12 cellular contexts compared by ENCODE assay signal in the genomic region with DNA sequence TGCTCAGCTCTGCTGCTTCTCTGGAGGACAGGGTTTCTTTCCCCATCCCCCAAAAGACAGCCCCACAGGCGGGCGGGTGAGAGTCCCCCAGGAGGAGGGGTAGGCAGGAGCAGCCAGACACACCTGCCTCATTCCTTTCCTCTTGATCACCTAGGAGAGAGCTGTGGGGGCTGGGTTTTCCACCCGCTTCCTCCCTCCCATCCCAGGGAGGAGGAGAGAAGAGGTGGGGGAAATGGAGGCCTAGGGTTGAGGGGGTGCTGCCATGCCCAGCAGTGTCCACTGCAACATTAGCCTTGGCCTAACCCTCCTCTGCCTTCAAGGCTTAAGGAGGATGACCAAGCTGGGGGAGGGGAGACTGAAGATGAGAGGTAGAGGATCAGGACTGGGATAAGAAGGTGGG. TPM values are rescaled to one million over a fixed set of nuclear protein-coding genes. Genes with fewer than 3 reads are reported as not detected.
DNase-seq lines count a peak whose midpoint lies in the region; ATAC-seq, FAIRE-seq and TF ChIP-seq lines count a peak whose summit lies in the region.
"Had no signal": no experiment of that assay in that cellular context is flagged by ENCODE, and none has a peak within 500 bp of the region (broad histone marks: within the 10 kb centered on the region; RNA-seq: fewer than 3 reads in every experiment).

No MANE protein-coding gene starts in this region.

- peak overlapping the region; percentile 40 to 50; a peak in 3 of 4 replicates for H3K4me2 ChIP-seq in H1 (ENCODE audit: insufficient read depth in 1 of 2, low read depth in 2 of 2, low read length in 2 of 2)

- no peak for TF ChIP-seq RAD21 in H1 (IDR thresholded peaks at IDR 0.05 in 1 of 2, conservative IDR thresholded peaks at IDR 0.05 in 1 of 2; ENCODE audit: low read depth in 2 of 2, low read length in 2 of 2)

- no peak overlapping the region for H4K8ac ChIP-seq in H1 (ENCODE audit: extremely low read depth, insufficient read depth, low read length)

- intact Hi-C loops in activated CD4-positive, alpha-beta T cell treated with anti-CD3 and anti-CD28 coated beads for 36 hours (cut with DNase I, micrococcal nuclease): loop anchor here (5.0 kb wide), 5 partner anchors 238 to 668 kb away; partner anchors contain the start of genes BCS1L (in 1 of the 2), CHPF (in 1 of the 2), GMPPA (in 1 of the 2) and TMEM198 (in 1 of the 2)
- intact Hi-C loops in sciatic nerve (cut with DNase I): no loop called here

- peak overlapping the region; percentile 92 for H3K27ac Mint-ChIP-seq in activated CD4-positive, alpha-beta T cell treated with anti-CD3 and anti-CD28 coated beads for 36 hours

- ATAC-seq in activated CD4-positive, alpha-beta T cell treated with anti-CD3 and anti-CD28 coated beads for 36 hours: no peak
- ATAC-seq in HG03342 (IDR thresholded peaks at IDR 0.05; ENCODE audit: unreplicated experiment) (no peak), sciatic nerve (no peak)
- ATAC-seq: activated CD4-positive, CD25-positive, alpha-beta regulatory T cell treated with anti-CD3 and anti-CD28 coated beads, Interleukin-2, amount 50 U/mL, for 24 hours had no signal

- H3K79me2 ChIP-seq in H1 (ENCODE audit: control insufficient read depth in 1 of 2, insufficient read depth in 2 of 2, low read length in 2 of 2): no peaks in the 10 kb centered on the region

- H3K4me3 ChIP-seq in H1 (ENCODE audit: extremely low read depth in 1 of 4, insufficient read depth in 2 of 4, low read depth in 3 of 4, low read length in 4 of 4): peak overlapping the region in 1 of 4 experiments; percentile 9; a peak in 1 of 8 replicates

- no peak for TF ChIP-seq CTCF in H1 (IDR thresholded peaks at IDR 0.05; ENCODE audit: control extremely low read depth in 1 of 3, insufficient read depth in 1 of 3, low read depth in 1 of 3, low read length in 3 of 3)

- no peak overlapping the region for H4K5ac ChIP-seq in H1 (ENCODE audit: insufficient read length, low read depth, low read length)

- peak overlapping the region; percentile 53 for H3K4me3 Mint-ChIP-seq in activated CD4-positive, alpha-beta T cell treated with anti-CD3 and anti-CD28 coated beads for 36 hours

- 17% methylated on average over 2 of the region's 3 CpGs; no CpG with 5 or more reads in 1 of the 2 experiments for WGBS in H1 (ENCODE audit: extremely low coverage in 1 of 2, insufficient coverage in 1 of 2, insufficient read length in 1 of 2, insufficient replicate concordance in 2 of 2, low coverage in 1 of 2, low lambda C conversion rate in 2 of 2, missing lambda C conversion rate in 1 of 2), 2 experiments

- H3K56ac ChIP-seq in H1 (replicated peaks; ENCODE audit: insufficient read length, low read depth, low read length): no peak overlapping the region

- H2BK20ac ChIP-seq in H1 (ENCODE audit: low read length): no peak overlapping the region

- H3K18ac ChIP-seq in H1 (ENCODE audit: extremely low read depth, low read length): no peak overlapping the region

- H3K4me1 ChIP-seq in H1 (replicated peaks in 1 of 4; ENCODE audit: control insufficient read depth in 3 of 4, insufficient read depth in 4 of 4, low read length in 3 of 4): peaks cover 3 to 49% (median 19%) of the 10 kb centered on the region in 4 experiments

- H3K27ac ChIP-seq in H1 (ENCODE audit: low read depth, low read length): no peak overlapping the region
- H3K27ac ChIP-seq: HL-60 had no signal

- CTCF ChIA-PET in activated CD4-positive, alpha-beta T cell treated with anti-CD3 and anti-CD28 coated beads for 36 hours (lab: Charles Lee): interaction anchor here (0.9 to 10.1 kb wide), 3 partner anchors 8 to 185 kb away, joined by 3 to 620 read pairs (median 3); partner anchors contain the start of genes TTLL4 and WNT10A
- CTCF ChIA-PET in H1 (lab: Charles Lee; ENCODE audit: partially characterized antibody): interaction anchor here (1.1 to 17.9 kb wide), 12 partner anchors 13 to 107 kb away, joined by 3 to 783 read pairs (median 10); partner anchors contain the start of genes CDK5R2, WNT10A and WNT6

- H4K20me1 ChIP-seq in H1 (replicated peaks in 1 of 2; ENCODE audit: control insufficient read depth in 1 of 2, insufficient read depth in 2 of 2, low read length in 2 of 2): peaks cover 10 to 11% of the 10 kb centered on the region in 2 experiments

- POLR2A ChIA-PET in activated CD4-positive, alpha-beta T cell treated with anti-CD3 and anti-CD28 coated beads for 36 hours (lab: Charles Lee): interaction anchor here (0.6 to 1.9 kb wide), 2 partner anchors 15 to 313 kb away, joined by 8 to 9 read pairs; partner anchors contain the start of gene WNT10A
- POLR2A ChIA-PET in H1 (lab: Charles Lee; ENCODE audit: partially characterized antibody): interaction anchor here (0.7 to 1.8 kb wide), 3 partner anchors 15 to 37 kb away, joined by 3 read pairs; partner anchors contain the start of gene WNT10A

- H3K14ac ChIP-seq in H1 (ENCODE audit: insufficient read length): no peak overlapping the region

- FAIRE-seq in H1 (lab: Jason Lieb, UNC): no peak

- TF ChIP-seq EP300 in H1 (IDR thresholded peaks at IDR 0.05; ENCODE audit: borderline replicate concordance in 1 of 2, low read depth in 2 of 2, low read length in 2 of 2): no peak

- H2AK5ac ChIP-seq in H1 (ENCODE audit: low read depth, low read length): no peak overlapping the region

- no peaks in the 10 kb centered on the region for H3K9me3 Mint-ChIP-seq in activated CD4-positive, alpha-beta T cell treated with anti-CD3 and anti-CD28 coated beads for 36 hours (ENCODE audit: low read depth)
- H3K9me3 Mint-ChIP-seq: activated naive CD4-positive, alpha-beta T cell treated with anti-CD3 and anti-CD28 coated beads, Interleukin-2, amount 50 U/mL, for 72 hours had no signal

- H3K27me3 Mint-ChIP-seq in activated CD4-positive, alpha-beta T cell treated with anti-CD3 and anti-CD28 coated beads for 36 hours: peaks cover 11% of the 10 kb centered on the region

- H2BK120ac ChIP-seq in H1 (replicated peaks; ENCODE audit: low read depth, low read length): no peak overlapping the region

- H3K9me3 ChIP-seq in H1 (ENCODE audit: insufficient read depth in 2 of 2, low read depth in 1 of 2, low read length in 1 of 2): no peaks in the 10 kb centered on the region; a peak in 1 of 4 replicates

- H3K23me2 ChIP-seq in H1 (ENCODE audit: low read depth, low read length): peaks cover 4% of the 10 kb centered on the region; the same call in 1 of the 2 replicates

- H4K91ac ChIP-seq in H1 (replicated peaks; ENCODE audit: insufficient read length, low read length): no peak overlapping the region

- no peak overlapping the region for H2AFZ ChIP-seq in H1 (ENCODE audit: low read length)

- H3K4me1 Mint-ChIP-seq in activated CD4-positive, alpha-beta T cell treated with anti-CD3 and anti-CD28 coated beads for 36 hours: peaks cover 59% of the 10 kb centered on the region

- H2BK15ac ChIP-seq in H1 (ENCODE audit: low read length): no peak overlapping the region

- H3K36me3 Mint-ChIP-seq in activated CD4-positive, alpha-beta T cell treated with anti-CD3 and anti-CD28 coated beads for 36 hours (ENCODE audit: low read depth): peaks cover 2% of the 10 kb centered on the region
- H3K36me3 Mint-ChIP-seq: activated naive CD4-positive, alpha-beta T cell treated with anti-CD3 and anti-CD28 coated beads, Interleukin-2, amount 50 U/mL, for 72 hours had no signal

- H2BK12ac ChIP-seq in H1 (ENCODE audit: low read depth, low read length): no peak overlapping the region

- no peaks in the 10 kb centered on the region for H3K36me3 ChIP-seq in H1 (ENCODE audit: control insufficient read depth in 2 of 4, insufficient read depth in 4 of 4, low read length in 3 of 4)

- no peak overlapping the region for H3K9ac ChIP-seq in H1 (replicated peaks in 1 of 4; ENCODE audit: extremely low read depth in 1 of 4, low read depth in 3 of 4, low read length in 3 of 4)

- no peak for TF ChIP-seq POLR2A in H1 (IDR thresholded peaks at IDR 0.05; ENCODE audit: control extremely low read depth in 1 of 2, low read depth in 2 of 2, low read length in 2 of 2)

- H3K4ac ChIP-seq in H1 (replicated peaks; ENCODE audit: insufficient read length, low read depth, low read length): no peak overlapping the region

- DNase-seq in activated CD4-positive, alpha-beta T cell treated with anti-CD3 and anti-CD28 coated beads for 36 hours: peak; percentile 10
- no peak for DNase-seq in activated CD4-positive, alpha-beta T cell treated with anti-CD3 and anti-CD28 coated beads, Interleukin-2, amount 50 U/mL, for 4 hours
- DNase-seq in NAMALWA (ENCODE audit: low spot score) (peak; percentile 11), H1 (ENCODE audit: low read depth in 1 of 2, low spot score in 2 of 2) (no peak), renal cortical epithelial cell (ENCODE audit: low read depth) (peak; percentile 34), D341Med (ENCODE audit: low spot score) (no peak), sciatic nerve (ENCODE audit: low spot score) (no peak)
- DNase-seq: NCI-H1694 treated with DMSO at 0.1 percent for 48 hours had no signal

- no peak overlapping the region for H2BK5ac ChIP-seq in H1 (ENCODE audit: low read depth, low read length)

- H3K27me3 ChIP-seq in H1 (replicated peaks in 1 of 4; ENCODE audit: control insufficient read depth in 3 of 4, extremely low read depth in 1 of 4, insufficient read depth in 3 of 4, low read length in 3 of 4): peaks cover 89 to 96% (median 93%) of the 10 kb centered on the region in 4 experiments

- H3K79me1 ChIP-seq in H1 (ENCODE audit: low read depth, low read length): no peaks in the 10 kb centered on the region

- H3K23ac ChIP-seq in H1 (ENCODE audit: insufficient read length): no peak overlapping the region

RNA-seq across cellular contexts. Expression of gene WNT10A, which starts 14.7 kb away (rescaled TPM):
- total RNA-seq in activated CD4-positive, alpha-beta T cell treated with anti-CD3 and anti-CD28 coated beads for 36 hours: 1 to 10 TPM; 5.4 to 6.0 TPM
- total RNA-seq in H1 (2021; fragmentation: NEBNext Ultra II Directional; extraction: Animal tissue kit (Norgen Biotek cat#: 25700)): not detected in 2 replicates
- 0.05 TPM in 1 of 2 replicates, not detected in the other for polyA plus RNA-seq in H1 (2011; rRNA removed)
- polyA plus RNA-seq in H1 (2011; cell fraction: cytosol; rRNA removed): 0.03 TPM
- not detected for polyA plus RNA-seq in H1 (2011; cell fraction: nucleus; rRNA removed)
- polyA plus RNA-seq in H1 (2012, experiment 1 of 2): not detected in 4 replicates
- not detected for polyA plus RNA-seq in H1 (2012, experiment 2 of 2)
- not detected for polyA plus RNA-seq in H1 (2013, experiment 1 of 2)
- not detected for polyA plus RNA-seq in H1 (2013, experiment 2 of 2)
- not detected in 2 replicates for polyA minus RNA-seq in H1 (2011; rRNA and poly(A)+ RNA removed)
- polyA minus RNA-seq in H1 (2011; cell fraction: cytosol; rRNA and poly(A)+ RNA removed): not detected
- 0.20 TPM for polyA minus RNA-seq in H1 (2011; cell fraction: nucleus; rRNA and poly(A)+ RNA removed)
- 13.5 and 21.5 TPM in 2 replicates for total RNA-seq in renal cortical epithelial cell
- 0.94 TPM for total RNA-seq in sciatic nerve

RNA-seq across cellular contexts. Expression of gene WNT6, which starts 35.7 kb away (rescaled TPM):
- under 1 TPM in 1 of 2 experiments, not detected in 1; 0.30 TPM for total RNA-seq in activated CD4-positive, alpha-beta T cell treated with anti-CD3 and anti-CD28 coated beads for 36 hours
- total RNA-seq in H1 (2021; fragmentation: NEBNext Ultra II Directional; extraction: Animal tissue kit (Norgen Biotek cat#: 25700)): not detected in 2 replicates
- not detected in 2 replicates for polyA plus RNA-seq in H1 (2011; rRNA removed)
- polyA plus RNA-seq in H1 (2011; cell fraction: cytosol; rRNA removed): not detected
- not detected for polyA plus RNA-seq in H1 (2011; cell fraction: nucleus; rRNA removed)
- not detected in 4 replicates for polyA plus RNA-seq in H1 (2012, experiment 1 of 2)
- polyA plus RNA-seq in H1 (2012, experiment 2 of 2): not detected
- not detected for polyA plus RNA-seq in H1 (2013, experiment 1 of 2)
- polyA plus RNA-seq in H1 (2013, experiment 2 of 2): not detected
- polyA minus RNA-seq in H1 (2011; rRNA and poly(A)+ RNA removed): not detected in 2 replicates
- not detected for polyA minus RNA-seq in H1 (2011; cell fraction: cytosol; rRNA and poly(A)+ RNA removed)
- not detected for polyA minus RNA-seq in H1 (2011; cell fraction: nucleus; rRNA and poly(A)+ RNA removed)
- total RNA-seq in renal cortical epithelial cell (3.5 TPM in 1 of 2 replicates, not detected in the other), sciatic nerve (23.3 TPM)
- total RNA-seq: activated naive CD4-positive, alpha-beta T cell treated with anti-CD3 and anti-CD28 coated beads, Interleukin-2, amount 50 U/mL, for 72 hours had no signal

Comparison
In these comparisons a context has a peak if more than half of its experiments do, and no peak if none do; other contexts are left out.
1. DNase-seq: peak in activated CD4-positive, alpha-beta T cell treated with anti-CD3 and anti-CD28 coated beads for 36 hours (single experiment), NAMALWA (single experiment) and renal cortical epithelial cell (single experiment); none in activated CD4-positive, alpha-beta T cell treated with anti-CD3 and anti-CD28 coated beads, Interleukin-2, amount 50 U/mL, for 4 hours (0 of 2), H1 (0 of 2), D341Med (single experiment) and sciatic nerve (single experiment).